In the genomic region with DNA sequence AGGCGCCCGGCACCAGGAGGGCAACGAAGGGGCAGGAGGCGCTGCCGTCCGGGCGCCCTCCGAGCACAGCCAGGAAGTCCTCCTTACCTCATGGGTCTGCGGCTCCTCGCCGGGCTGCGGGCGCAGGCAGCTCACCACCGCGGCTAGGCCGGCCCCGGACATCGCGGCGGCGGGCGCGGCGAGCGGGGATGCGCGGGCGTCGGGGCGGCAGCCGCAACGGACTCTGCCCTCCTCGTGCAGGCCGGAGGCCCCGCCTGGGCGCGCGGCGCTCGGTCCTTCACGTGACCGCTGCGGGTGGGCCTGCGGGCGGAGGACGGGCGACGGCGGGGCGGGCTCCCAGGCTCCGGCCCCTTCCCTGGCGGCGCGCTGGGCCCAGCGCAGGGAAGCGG, we compare ENCODE assay signal across 1 cellular context. TPM values are rescaled to one million over a fixed set of nuclear protein-coding genes. Genes with fewer than 3 reads are reported as not detected.
"Had no signal": no experiment of that assay in that cellular context is flagged by ENCODE, and none has a peak within 500 bp of the region (broad histone marks: within the 10 kb centered on the region; RNA-seq: fewer than 3 reads in every experiment).

No MANE protein-coding gene starts in this region.

RNA-seq across cellular contexts. Expression of a gene that starts 49.0 kb away (rescaled TPM):
- total RNA-seq: activated CD4-positive, alpha-beta T cell treated with anti-CD3 and anti-CD28 coated beads, Interleukin-2, amount 10 ng/mL, durations not matched to agents 24 days and 14 days had no signal
